Comparison of ENCODE assay signal across 1 cellular context in genomic region chr5:36928947-36929346, GRCh38.
TF ChIP-seq lines count a peak whose summit lies in the region.

No MANE protein-coding gene starts in this region.

TF ChIP-seq in HEK293, 187 proteins besides CTCF, POLR2A, EP300 and RAD21 (continued from another document):
- TF ChIP-seq ZNF518A (tag by site-specific recombination; conservative IDR thresholded peaks at IDR 0.05; ENCODE audit: low read depth): 0 out of 2 replicates have a peak, but pooled peaks have one; percentile 39
- no peak for TF ChIP-seq ZBTB10 (tag by site-specific recombination; IDR thresholded peaks at IDR 0.05)
- no peak for TF ChIP-seq ZNF341 (tag by site-specific recombination; IDR thresholded peaks at IDR 0.05; ENCODE audit: low read depth)
- no peak for TF ChIP-seq TRIM28 (IDR thresholded peaks at IDR 0.05; ENCODE audit: borderline replicate concordance, low read length)
- TF ChIP-seq ZBTB44 (tag by site-specific recombination; IDR thresholded peaks at IDR 0.05): peak; percentile 80
- TF ChIP-seq ZBTB26 (tag by site-specific recombination; optimal IDR thresholded peaks at IDR 0.05): no peak
- no peak for TF ChIP-seq ZNF707 (tag by site-specific recombination; IDR thresholded peaks at IDR 0.05)
- peak; percentile 27; the same call in 1 of the 2 replicates for TF ChIP-seq GLIS2 (tag by site-specific recombination; IDR thresholded peaks at IDR 0.05)
- no peak for TF ChIP-seq TCF7L2 (IDR thresholded peaks at IDR 0.05; ENCODE audit: borderline replicate concordance, low read depth, low read length)
- no peak for TF ChIP-seq ZNF433 (tag by site-specific recombination; IDR thresholded peaks at IDR 0.05; ENCODE audit: low read depth)
- TF ChIP-seq ZFP37 (tag by site-specific recombination; IDR thresholded peaks at IDR 0.05): 0 out of 2 replicates have a peak, but pooled peaks have one; percentile 43
- TF ChIP-seq ZNF561 (tag by site-specific recombination; IDR thresholded peaks at IDR 0.05; ENCODE audit: borderline replicate concordance): no peak
- TF ChIP-seq GLI4 (tag by site-specific recombination; IDR thresholded peaks at IDR 0.05): no peak
- TF ChIP-seq ZNF248 (tag by site-specific recombination; IDR thresholded peaks at IDR 0.05): no peak
- TF ChIP-seq ZNF654 (tag by site-specific recombination; IDR thresholded peaks at IDR 0.05; ENCODE audit: low read depth): 0 out of 2 replicates have a peak, but pooled peaks have one; percentile 17
- TF ChIP-seq YY2 (tag by site-specific recombination; IDR thresholded peaks at IDR 0.05): no peak
- no peak for TF ChIP-seq ZNF112 (tag by site-specific recombination; IDR thresholded peaks at IDR 0.05)
- TF ChIP-seq ZFP69B (tag by site-specific recombination; IDR thresholded peaks at IDR 0.05): no peak
- peak; percentile 90 for TF ChIP-seq ZNF501 (tag by site-specific recombination; IDR thresholded peaks at IDR 0.05)
- TF ChIP-seq ZNF114 (tag by site-specific recombination; IDR thresholded peaks at IDR 0.05): no peak
- TF ChIP-seq ZNF626 (tag by site-specific recombination; IDR thresholded peaks at IDR 0.05): no peak
- TF ChIP-seq ZNF560 (tag by site-specific recombination; IDR thresholded peaks at IDR 0.05; ENCODE audit: borderline replicate concordance): no peak
- no peak for TF ChIP-seq YY1 (tag by site-specific recombination; IDR thresholded peaks at IDR 0.05)
- TF ChIP-seq ZNF658 (tag by site-specific recombination; IDR thresholded peaks at IDR 0.05): no peak
- no peak for TF ChIP-seq ZFP41 (tag by site-specific recombination; IDR thresholded peaks at IDR 0.05; ENCODE audit: borderline replicate concordance)
- TF ChIP-seq ZNF677 (tag by site-specific recombination; IDR thresholded peaks at IDR 0.05): no peak
- TF ChIP-seq ZNF791 (tag by site-specific recombination; IDR thresholded peaks at IDR 0.05): no peak
- no peak for TF ChIP-seq ZFHX2 (tag by site-specific recombination; conservative IDR thresholded peaks at IDR 0.05)
- TF ChIP-seq ZNF48 (tag by site-specific recombination; IDR thresholded peaks at IDR 0.05): no peak
- TF ChIP-seq ZNF239 (tag by site-specific recombination; IDR thresholded peaks at IDR 0.05): no peak
- TF ChIP-seq ZXDB (tag by site-specific recombination; IDR thresholded peaks at IDR 0.05): peak; percentile 89
- TF ChIP-seq ZNF623 (tag by site-specific recombination; IDR thresholded peaks at IDR 0.05): no peak
- no peak for TF ChIP-seq ZNF426 (tag by site-specific recombination; IDR thresholded peaks at IDR 0.05)
- TF ChIP-seq ZBTB21 (tag by site-specific recombination; IDR thresholded peaks at IDR 0.05): peak; percentile 64
- peak; percentile 96 for TF ChIP-seq ZNF843 (tag by site-specific recombination; IDR thresholded peaks at IDR 0.05)
- no peak for TF ChIP-seq SCRT1 (tag by site-specific recombination; IDR thresholded peaks at IDR 0.05; ENCODE audit: borderline replicate concordance)
- TF ChIP-seq WT1 (tag by site-specific recombination; IDR thresholded peaks at IDR 0.05): peak; percentile 61; the same call in 1 of the 2 replicates
- no peak for TF ChIP-seq ZNF645 (tag by site-specific recombination; IDR thresholded peaks at IDR 0.05)
- TF ChIP-seq ZNF785 (tag by site-specific recombination; IDR thresholded peaks at IDR 0.05): no peak
- TF ChIP-seq INSM2 (tag by site-specific recombination; IDR thresholded peaks at IDR 0.05): peak; percentile 90
- no peak for TF ChIP-seq ZNF777 (tag by site-specific recombination; IDR thresholded peaks at IDR 0.05; ENCODE audit: borderline replicate concordance)
- no peak; the same call in 1 of the 2 replicates for TF ChIP-seq ZNF391 (tag by site-specific recombination; IDR thresholded peaks at IDR 0.05; ENCODE audit: borderline replicate concordance, low read depth)
- no peak for TF ChIP-seq ZFP3 (tag by site-specific recombination; IDR thresholded peaks at IDR 0.05; ENCODE audit: low read depth)
- TF ChIP-seq ZNF621 (tag by site-specific recombination; IDR thresholded peaks at IDR 0.05): no peak
- no peak for TF ChIP-seq ZNF175 (tag by site-specific recombination; IDR thresholded peaks at IDR 0.05)
- no peak for TF ChIP-seq ZNF521 (tag by site-specific recombination; IDR thresholded peaks at IDR 0.05)
- TF ChIP-seq OVOL3 (tag by site-specific recombination; IDR thresholded peaks at IDR 0.05): peak; percentile 82; the same call in 1 of the 2 replicates
- TF ChIP-seq ZNF362 (tag by site-specific recombination; IDR thresholded peaks at IDR 0.05): peak; percentile 100
- peak; percentile 73 for TF ChIP-seq ZNF394 (tag by site-specific recombination; IDR thresholded peaks at IDR 0.05; ENCODE audit: borderline replicate concordance)
- TF ChIP-seq ZNF354C (tag by site-specific recombination; IDR thresholded peaks at IDR 0.05; ENCODE audit: borderline replicate concordance, low read depth): no peak
- TF ChIP-seq ZNF664 (tag by site-specific recombination; IDR thresholded peaks at IDR 0.05): 0 out of 2 replicates have a peak, but pooled peaks have one; percentile 12
- TF ChIP-seq ZNF2 (tag by site-specific recombination; IDR thresholded peaks at IDR 0.05): peak; percentile 90
- peak; percentile 95 for TF ChIP-seq BCL11B (tag by site-specific recombination; IDR thresholded peaks at IDR 0.05; ENCODE audit: low read depth)
- no peak for TF ChIP-seq ZIC2 (tag by site-specific recombination; IDR thresholded peaks at IDR 0.05)
- TF ChIP-seq ZBTB48 (tag by site-specific recombination; IDR thresholded peaks at IDR 0.05): no peak
- TF ChIP-seq ZNF202 (tag by site-specific recombination; IDR thresholded peaks at IDR 0.05; ENCODE audit: borderline replicate concordance): no peak
